ENCODE assay signal across 24 cellular contexts in genomic region chr15:60384526-60385127, GRCh38. TPM values are rescaled to one million over a fixed set of nuclear protein-coding genes. Genes with fewer than 3 reads are reported as not detected.
A peak's percentile ranks its signal among the peaks of the same experiment; 100 is the strongest.
DNase-seq lines count a peak whose midpoint lies in the region; ATAC-seq, FAIRE-seq and TF ChIP-seq lines count a peak whose summit lies in the region.
"Had no signal": no experiment of that assay in that cellular context is flagged by ENCODE, and none has a peak within 500 bp of the region (broad histone marks: within the 10 kb centered on the region; RNA-seq: fewer than 3 reads in every experiment).

No MANE protein-coding gene starts in this region.

- peaks cover 16% of the 10 kb centered on the region for H3K36me3 Mint-ChIP-seq in astrocyte (ENCODE audit: low read depth, unreplicated experiment)
- H3K36me3 Mint-ChIP-seq in mesothelial cell of epicardium, result peaks cover 38% of the 10 kb centered on the region

- TF ChIP-seq CTCF in astrocyte (IDR thresholded peaks at IDR 0.05; ENCODE audit: insufficient read depth, low read depth, low read length) (no peak), mesothelial cell of epicardium (IDR thresholded peaks at IDR 0.05; ENCODE audit: unreplicated experiment) (no peak), vagina (IDR thresholded peaks at IDR 0.05) (no peak), mucosa of descending colon (IDR thresholded peaks at IDR 0.05) (no peak), testis (IDR thresholded peaks at IDR 0.05) (no peak)

- H3K4me1 Mint-ChIP-seq in astrocyte (ENCODE audit: low read depth, unreplicated experiment) (peaks cover 61% of the 10 kb centered on the region), mesothelial cell of epicardium (peaks cover 82% of the 10 kb centered on the region)

- H3K27me3 Mint-ChIP-seq in astrocyte (ENCODE audit: low read depth, unreplicated experiment), result no peaks in the 10 kb centered on the region
- no peaks in the 10 kb centered on the region for H3K27me3 Mint-ChIP-seq in mesothelial cell of epicardium (ENCODE audit: low read depth)
- H3K27me3 Mint-ChIP-seq: activated B cell treated with CpG ODN at 0.5 μM for 24 hours; activated naive CD4-positive, alpha-beta T cell treated with anti-CD3 and anti-CD28 coated beads, Interleukin-2, amount 10 ng/mL, durations not matched to agents 7 days and 5 days; memory B cell had no signal

- H3K9ac ChIP-seq in astrocyte (ENCODE audit: low read length), result peak overlapping the region; percentile 59

- TF ChIP-seq POLR2A in vagina (IDR thresholded peaks at IDR 0.05) (no peak), testis (IDR thresholded peaks at IDR 0.05) (no peak)

- no peak for ATAC-seq in mucosa of descending colon
- ATAC-seq: gastrocnemius medialis, GM12878, left colon, upper lobe of right lung had no signal

- peaks cover 72% of the 10 kb centered on the region for H3K4me1 ChIP-seq in astrocyte (ENCODE audit: insufficient read depth, low read length)
- peaks cover 96% of the 10 kb centered on the region for H3K4me1 ChIP-seq in vagina
- peaks cover 5% of the 10 kb centered on the region for H3K4me1 ChIP-seq in mucosa of descending colon (ENCODE audit: low read depth)
- H3K4me1 ChIP-seq in testis, result no peaks in the 10 kb centered on the region
- peaks cover 10% of the 10 kb centered on the region for H3K4me1 ChIP-seq in SJCRH30

- DNase-seq in M059J (ENCODE audit: low read depth) (peak; percentile 0), astrocyte (ENCODE audit: low read depth) (no peak), mesothelial cell of epicardium (ENCODE audit: low spot score in 2 of 2, unreplicated experiment in 2 of 2) (no peak), vagina (ENCODE audit: extremely low spot score in 2 of 2) (no peak), mucosa of descending colon (no peak), testis (no peak), SJCRH30 (no peak)
- DNase-seq: activated B cell treated with CpG ODN at 0.5 μM for 24 hours; activated CD4-positive, alpha-beta T cell treated with anti-CD3 and anti-CD28 coated beads, Interleukin-2, amount 50 U/mL, for 1 hour; activated naive CD4-positive, alpha-beta T cell treated with anti-CD3 and anti-CD28 coated beads, Interleukin-2, amount 10 ng/mL, durations not matched to agents 7 days and 5 days; amniotic stem cell; esophagus squamous epithelium; gastrocnemius medialis; hippocampal formation; left colon; NCI-H1092; NCI-H1694 treated with DMSO at 0.1 percent for 48 hours; NCI-H2171; NCI-H510A; occipital lobe; upper lobe of right lung had no signal

- no peak overlapping the region for H3K27ac Mint-ChIP-seq in astrocyte (ENCODE audit: unreplicated experiment)
- H3K27ac Mint-ChIP-seq in mesothelial cell of epicardium, result peak overlapping the region; percentile 92
- H3K27ac Mint-ChIP-seq: activated B cell treated with CpG ODN at 0.5 μM for 24 hours; activated naive CD4-positive, alpha-beta T cell treated with anti-CD3 and anti-CD28 coated beads, Interleukin-2, amount 10 ng/mL, durations not matched to agents 7 days and 5 days; activated T-helper 1 cell treated with anti-CD3 and anti-CD28 coated beads, Interleukin-12 subunit alpha, Interleukin-12 subunit beta, Interleukin-2, Interleukin-4 antibody, amounts not matched to agents 30 ng/mL and 10 ng/mL and 1 ng/mL, durations not matched to agents 14 hours and 24 hours and 36 hours; memory B cell had no signal

- FAIRE-seq in astrocyte (lab: Jason Lieb, UNC), result no peak
- FAIRE-seq: GM12878 had no signal

- H3K27ac ChIP-seq in astrocyte (ENCODE audit: low read depth, low read length), result peak overlapping the region; percentile 99
- peak overlapping the region; percentile 31 for H3K27ac ChIP-seq in vagina
- no peak overlapping the region for H3K27ac ChIP-seq in testis
- H3K27ac ChIP-seq in SJCRH30, result no peak overlapping the region
- H3K27ac ChIP-seq: upper lobe of right lung had no signal

- 85 to 87% methylated on average over 3 of the region's 3 CpGs for WGBS in testis, 2 donors

- H3K9me3 ChIP-seq in astrocyte (ENCODE audit: insufficient read depth, low read depth, low read length) (no peaks in the 10 kb centered on the region), vagina (no peaks in the 10 kb centered on the region), mucosa of descending colon (no peaks in the 10 kb centered on the region), testis (no peaks in the 10 kb centered on the region), SJCRH30 (replicated peaks) (no peaks in the 10 kb centered on the region)
- H3K9me3 ChIP-seq: esophagus squamous epithelium, gastrocnemius medialis, upper lobe of right lung had no signal

- no peak overlapping the region for H3K4me3 ChIP-seq in astrocyte (ENCODE audit: insufficient read depth, low read depth, low read length)
- no peak overlapping the region for H3K4me3 ChIP-seq in vagina
- H3K4me3 ChIP-seq in mucosa of descending colon, result no peak overlapping the region
- no peak overlapping the region for H3K4me3 ChIP-seq in testis
- no peak overlapping the region for H3K4me3 ChIP-seq in SJCRH30
- H3K4me3 ChIP-seq: esophagus squamous epithelium, gastrocnemius medialis, GM12878, upper lobe of right lung had no signal

- H3K36me3 ChIP-seq in astrocyte (ENCODE audit: insufficient read depth, low read length) (peaks cover 64% of the 10 kb centered on the region), vagina (peaks cover 0 to 19% of the 10 kb centered on the region in 2 donors), mucosa of descending colon (ENCODE audit: low read depth) (no peaks in the 10 kb centered on the region), testis (ENCODE audit: low read depth, missing control alignments) (no peaks in the 10 kb centered on the region), SJCRH30 (peaks cover 25% of the 10 kb centered on the region)

- peaks cover 95% of the 10 kb centered on the region for H3K79me2 ChIP-seq in astrocyte (ENCODE audit: insufficient read depth, low read length)

- H3K4me3 Mint-ChIP-seq in astrocyte (ENCODE audit: unreplicated experiment) (no peak overlapping the region), mesothelial cell of epicardium (no peak overlapping the region)
- H3K4me3 Mint-ChIP-seq: activated B cell treated with CpG ODN at 0.5 μM for 24 hours; activated naive CD4-positive, alpha-beta T cell treated with anti-CD3 and anti-CD28 coated beads, Interleukin-2, amount 10 ng/mL, durations not matched to agents 7 days and 5 days; activated T-helper 1 cell treated with anti-CD3 and anti-CD28 coated beads, Interleukin-12 subunit alpha, Interleukin-12 subunit beta, Interleukin-2, Interleukin-4 antibody, amounts not matched to agents 30 ng/mL and 10 ng/mL and 1 ng/mL, durations not matched to agents 14 hours and 24 hours and 36 hours; memory B cell had no signal

- H3K27me3 ChIP-seq in astrocyte (ENCODE audit: insufficient read depth, low read length), result no peaks in the 10 kb centered on the region
- H3K27me3 ChIP-seq in vagina, result no peaks in the 10 kb centered on the region
- H3K27me3 ChIP-seq in testis, result no peaks in the 10 kb centered on the region
- H3K27me3 ChIP-seq in SJCRH30, result no peaks in the 10 kb centered on the region
- H3K27me3 ChIP-seq: esophagus squamous epithelium, gastrocnemius medialis, upper lobe of right lung had no signal

- H3K4me2 ChIP-seq in astrocyte (ENCODE audit: low read length), result peak overlapping the region; percentile 40

- H4K20me1 ChIP-seq in astrocyte (ENCODE audit: insufficient read depth, low read length), result peaks cover 92% of the 10 kb centered on the region

- H2AFZ ChIP-seq in astrocyte (ENCODE audit: low read depth, low read length), result no peak overlapping the region

- H3K9me3 Mint-ChIP-seq in astrocyte (ENCODE audit: unreplicated experiment) (no peaks in the 10 kb centered on the region), mesothelial cell of epicardium (no peaks in the 10 kb centered on the region)
- H3K9me3 Mint-ChIP-seq: activated B cell treated with CpG ODN at 0.5 μM for 24 hours; activated naive CD4-positive, alpha-beta T cell treated with anti-CD3 and anti-CD28 coated beads, Interleukin-2, amount 10 ng/mL, durations not matched to agents 7 days and 5 days; activated T-helper 1 cell treated with anti-CD3 and anti-CD28 coated beads, Interleukin-12 subunit alpha, Interleukin-12 subunit beta, Interleukin-2, Interleukin-4 antibody, amounts not matched to agents 30 ng/mL and 10 ng/mL and 1 ng/mL, durations not matched to agents 14 hours and 24 hours and 36 hours; memory B cell had no signal

- intact Hi-C loops in vagina (cut with DNase I), result no loop called here
- intact Hi-C loops in mucosa of descending colon (cut with DNase I, micrococcal nuclease), result no loop called here
- intact Hi-C loops in testis (cut with DNase I; ENCODE audit: low total_unique reads), result no loop called here

RNA-seq across cellular contexts. Expression of gene ANXA2, which starts 13.2 kb away (rescaled TPM):
- total RNA-seq in M059J (2014; rRNA removed; shearing (Covaris generic)), result 2,649 and 2,950 TPM in 2 replicates
- total RNA-seq in astrocyte (2,269 and 2,599 TPM in 2 replicates), mesothelial cell of epicardium (1,031 to 1,044 TPM (median 1,040 TPM) in 3 replicates), vagina (1,230 TPM), mucosa of descending colon (100 to 1,000 TPM; 376 to 796 (median 757) TPM), testis (100 to 1,000 TPM; 199 to 226 TPM)
- polyA plus RNA-seq in testis (ENCODE audit: insufficient read depth, low read depth, low replicate concordance), result 388 TPM
- total RNA-seq in SJCRH30 (2014; rRNA removed; shearing (Covaris generic)), result 236 and 243 TPM in 2 replicates

Comparison
In these comparisons a context has a peak if more than half of its experiments do, and no peak if none do; other contexts are left out.
1. H3K27ac ChIP-seq: peak in astrocyte (single experiment) and vagina (single experiment); none in testis (0 of 2) and SJCRH30 (single experiment).